3 cellular contexts compared by ENCODE assay signal in the genomic region with DNA sequence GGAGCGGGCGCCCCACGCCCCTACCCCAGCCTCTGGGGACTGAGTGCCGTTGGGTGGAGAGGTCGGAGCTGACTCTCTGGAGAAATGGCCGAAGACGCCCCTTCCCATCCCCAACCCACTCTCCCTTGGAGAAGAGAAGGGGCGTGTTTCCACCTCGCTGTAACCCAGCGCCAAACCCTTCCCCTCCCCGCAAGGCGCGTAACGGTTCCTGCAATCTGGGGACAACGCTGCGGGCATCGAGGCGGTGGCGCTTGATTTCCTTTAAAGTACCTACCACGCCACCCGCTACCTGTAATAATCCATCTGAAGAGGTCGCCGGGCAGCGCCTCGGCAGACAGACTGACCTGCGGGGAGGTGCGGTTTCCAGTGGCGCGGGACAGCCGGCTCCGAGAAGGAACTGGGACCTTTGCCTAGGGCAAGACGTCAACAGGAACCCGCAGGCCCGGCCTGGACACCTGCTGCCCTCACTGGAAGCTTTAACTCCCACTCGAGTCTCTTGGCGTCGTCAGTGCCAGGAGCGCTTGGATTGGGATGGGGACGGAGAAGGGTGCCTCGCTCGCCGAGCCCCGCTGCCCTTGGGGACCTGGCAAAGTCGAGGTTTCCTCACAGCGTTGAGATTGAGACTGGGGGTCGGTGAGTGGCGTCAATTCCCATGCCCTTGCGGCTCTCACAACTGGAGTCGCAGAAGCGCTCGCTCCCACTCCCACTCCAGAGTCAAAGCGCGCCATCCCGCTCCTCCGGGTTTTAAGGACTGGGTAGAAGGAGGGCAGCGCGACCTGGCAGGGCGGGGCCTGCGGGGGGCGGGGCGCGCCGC.
TF ChIP-seq lines count a peak whose summit lies in the region.

A gene (minus strand): TSS at position 716 of the 814 bp plus-strand sequence. CDS start 763 bp downstream, outside the sequence.

TF ChIP-seq in SK-N-SH, 30 proteins besides CTCF, POLR2A, EP300 and RAD21:
- TF ChIP-seq MEF2A (IDR thresholded peaks at IDR 0.05; ENCODE audit: borderline replicate concordance, low read depth) (no peak), FOXJ3 (CRISPR knock-in tag; IDR thresholded peaks at IDR 0.05) (peak; percentile 11; the same call in 1 of the 2 replicates), EZH2phosphoT487 (IDR thresholded peaks at IDR 0.05; ENCODE audit: borderline replicate concordance, low read depth) (no peak)
- TF ChIP-seq, protein P1, sequence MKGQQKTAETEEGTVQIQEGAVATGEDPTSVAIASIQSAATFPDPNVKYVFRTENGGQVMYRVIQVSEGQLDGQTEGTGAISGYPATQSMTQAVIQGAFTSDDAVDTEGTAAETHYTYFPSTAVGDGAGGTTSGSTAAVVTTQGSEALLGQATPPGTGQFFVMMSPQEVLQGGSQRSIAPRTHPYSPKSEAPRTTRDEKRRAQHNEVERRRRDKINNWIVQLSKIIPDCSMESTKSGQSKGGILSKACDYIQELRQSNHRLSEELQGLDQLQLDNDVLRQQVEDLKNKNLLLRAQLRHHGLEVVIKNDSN (IDR thresholded peaks at IDR 0.05; ENCODE audit: borderline replicate concordance, low read depth), result no peak
- TF ChIP-seq, protein P2, sequence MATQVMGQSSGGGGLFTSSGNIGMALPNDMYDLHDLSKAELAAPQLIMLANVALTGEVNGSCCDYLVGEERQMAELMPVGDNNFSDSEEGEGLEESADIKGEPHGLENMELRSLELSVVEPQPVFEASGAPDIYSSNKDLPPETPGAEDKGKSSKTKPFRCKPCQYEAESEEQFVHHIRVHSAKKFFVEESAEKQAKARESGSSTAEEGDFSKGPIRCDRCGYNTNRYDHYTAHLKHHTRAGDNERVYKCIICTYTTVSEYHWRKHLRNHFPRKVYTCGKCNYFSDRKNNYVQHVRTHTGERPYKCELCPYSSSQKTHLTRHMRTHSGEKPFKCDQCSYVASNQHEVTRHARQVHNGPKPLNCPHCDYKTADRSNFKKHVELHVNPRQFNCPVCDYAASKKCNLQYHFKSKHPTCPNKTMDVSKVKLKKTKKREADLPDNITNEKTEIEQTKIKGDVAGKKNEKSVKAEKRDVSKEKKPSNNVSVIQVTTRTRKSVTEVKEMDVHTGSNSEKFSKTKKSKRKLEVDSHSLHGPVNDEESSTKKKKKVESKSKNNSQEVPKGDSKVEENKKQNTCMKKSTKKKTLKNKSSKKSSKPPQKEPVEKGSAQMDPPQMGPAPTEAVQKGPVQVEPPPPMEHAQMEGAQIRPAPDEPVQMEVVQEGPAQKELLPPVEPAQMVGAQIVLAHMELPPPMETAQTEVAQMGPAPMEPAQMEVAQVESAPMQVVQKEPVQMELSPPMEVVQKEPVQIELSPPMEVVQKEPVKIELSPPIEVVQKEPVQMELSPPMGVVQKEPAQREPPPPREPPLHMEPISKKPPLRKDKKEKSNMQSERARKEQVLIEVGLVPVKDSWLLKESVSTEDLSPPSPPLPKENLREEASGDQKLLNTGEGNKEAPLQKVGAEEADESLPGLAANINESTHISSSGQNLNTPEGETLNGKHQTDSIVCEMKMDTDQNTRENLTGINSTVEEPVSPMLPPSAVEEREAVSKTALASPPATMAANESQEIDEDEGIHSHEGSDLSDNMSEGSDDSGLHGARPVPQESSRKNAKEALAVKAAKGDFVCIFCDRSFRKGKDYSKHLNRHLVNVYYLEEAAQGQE (IDR thresholded peaks at IDR 0.05; ENCODE audit: low read depth, low read length), result no peak

TF ChIP-seq in SK-N-SH treated with all-trans-retinoic acid at 6 μM for 48 hours, 23 proteins besides CTCF, POLR2A, EP300 and RAD21:
- TF ChIP-seq ARNTL (CRISPR knock-in tag; IDR thresholded peaks at IDR 0.05; ENCODE audit: borderline replicate concordance, low read depth) (no peak), SNAI2 (CRISPR knock-in tag; IDR thresholded peaks at IDR 0.05) (no peak), TOX (CRISPR knock-in tag; IDR thresholded peaks at IDR 0.05; ENCODE audit: borderline replicate concordance) (no peak), BACH2 (CRISPR knock-in tag; IDR thresholded peaks at IDR 0.05; ENCODE audit: borderline replicate concordance) (no peak), ZC3H10 (CRISPR knock-in tag; IDR thresholded peaks at IDR 0.05) (no peak), ZNF8 (CRISPR knock-in tag; IDR thresholded peaks at IDR 0.05) (no peak), ZFP30 (CRISPR knock-in tag; IDR thresholded peaks at IDR 0.05) (no peak), CSDC2 (CRISPR knock-in tag; IDR thresholded peaks at IDR 0.05) (no peak), ZFP3 (CRISPR knock-in tag; IDR thresholded peaks at IDR 0.05) (no peak), ISL1 (CRISPR knock-in tag; IDR thresholded peaks at IDR 0.05) (no peak), ZNF565 (CRISPR knock-in tag; conservative IDR thresholded peaks at IDR 0.05; ENCODE audit: low read depth) (no peak), GLIS3 (CRISPR knock-in tag; IDR thresholded peaks at IDR 0.05) (no peak), ZNF70 (CRISPR knock-in tag; IDR thresholded peaks at IDR 0.05) (no peak), TCF4 (CRISPR knock-in tag; IDR thresholded peaks at IDR 0.05; ENCODE audit: borderline replicate concordance) (no peak), OSR1 (CRISPR knock-in tag; IDR thresholded peaks at IDR 0.05) (no peak)
- TF ChIP-seq, protein P3, sequence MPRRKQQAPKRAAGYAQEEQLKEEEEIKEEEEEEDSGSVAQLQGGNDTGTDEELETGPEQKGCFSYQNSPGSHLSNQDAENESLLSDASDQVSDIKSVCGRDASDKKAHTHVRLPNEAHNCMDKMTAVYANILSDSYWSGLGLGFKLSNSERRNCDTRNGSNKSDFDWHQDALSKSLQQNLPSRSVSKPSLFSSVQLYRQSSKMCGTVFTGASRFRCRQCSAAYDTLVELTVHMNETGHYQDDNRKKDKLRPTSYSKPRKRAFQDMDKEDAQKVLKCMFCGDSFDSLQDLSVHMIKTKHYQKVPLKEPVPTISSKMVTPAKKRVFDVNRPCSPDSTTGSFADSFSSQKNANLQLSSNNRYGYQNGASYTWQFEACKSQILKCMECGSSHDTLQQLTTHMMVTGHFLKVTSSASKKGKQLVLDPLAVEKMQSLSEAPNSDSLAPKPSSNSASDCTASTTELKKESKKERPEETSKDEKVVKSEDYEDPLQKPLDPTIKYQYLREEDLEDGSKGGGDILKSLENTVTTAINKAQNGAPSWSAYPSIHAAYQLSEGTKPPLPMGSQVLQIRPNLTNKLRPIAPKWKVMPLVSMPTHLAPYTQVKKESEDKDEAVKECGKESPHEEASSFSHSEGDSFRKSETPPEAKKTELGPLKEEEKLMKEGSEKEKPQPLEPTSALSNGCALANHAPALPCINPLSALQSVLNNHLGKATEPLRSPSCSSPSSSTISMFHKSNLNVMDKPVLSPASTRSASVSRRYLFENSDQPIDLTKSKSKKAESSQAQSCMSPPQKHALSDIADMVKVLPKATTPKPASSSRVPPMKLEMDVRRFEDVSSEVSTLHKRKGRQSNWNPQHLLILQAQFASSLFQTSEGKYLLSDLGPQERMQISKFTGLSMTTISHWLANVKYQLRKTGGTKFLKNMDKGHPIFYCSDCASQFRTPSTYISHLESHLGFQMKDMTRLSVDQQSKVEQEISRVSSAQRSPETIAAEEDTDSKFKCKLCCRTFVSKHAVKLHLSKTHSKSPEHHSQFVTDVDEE (CRISPR knock-in tag; IDR thresholded peaks at IDR 0.05), result no peak
- TF ChIP-seq, protein P4, sequence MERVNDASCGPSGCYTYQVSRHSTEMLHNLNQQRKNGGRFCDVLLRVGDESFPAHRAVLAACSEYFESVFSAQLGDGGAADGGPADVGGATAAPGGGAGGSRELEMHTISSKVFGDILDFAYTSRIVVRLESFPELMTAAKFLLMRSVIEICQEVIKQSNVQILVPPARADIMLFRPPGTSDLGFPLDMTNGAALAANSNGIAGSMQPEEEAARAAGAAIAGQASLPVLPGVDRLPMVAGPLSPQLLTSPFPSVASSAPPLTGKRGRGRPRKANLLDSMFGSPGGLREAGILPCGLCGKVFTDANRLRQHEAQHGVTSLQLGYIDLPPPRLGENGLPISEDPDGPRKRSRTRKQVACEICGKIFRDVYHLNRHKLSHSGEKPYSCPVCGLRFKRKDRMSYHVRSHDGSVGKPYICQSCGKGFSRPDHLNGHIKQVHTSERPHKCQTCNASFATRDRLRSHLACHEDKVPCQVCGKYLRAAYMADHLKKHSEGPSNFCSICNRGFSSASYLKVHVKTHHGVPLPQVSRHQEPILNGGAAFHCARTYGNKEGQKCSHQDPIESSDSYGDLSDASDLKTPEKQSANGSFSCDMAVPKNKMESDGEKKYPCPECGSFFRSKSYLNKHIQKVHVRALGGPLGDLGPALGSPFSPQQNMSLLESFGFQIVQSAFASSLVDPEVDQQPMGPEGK (CRISPR knock-in tag; IDR thresholded peaks at IDR 0.05; ENCODE audit: borderline replicate concordance), result no peak
- TF ChIP-seq, protein P5, sequence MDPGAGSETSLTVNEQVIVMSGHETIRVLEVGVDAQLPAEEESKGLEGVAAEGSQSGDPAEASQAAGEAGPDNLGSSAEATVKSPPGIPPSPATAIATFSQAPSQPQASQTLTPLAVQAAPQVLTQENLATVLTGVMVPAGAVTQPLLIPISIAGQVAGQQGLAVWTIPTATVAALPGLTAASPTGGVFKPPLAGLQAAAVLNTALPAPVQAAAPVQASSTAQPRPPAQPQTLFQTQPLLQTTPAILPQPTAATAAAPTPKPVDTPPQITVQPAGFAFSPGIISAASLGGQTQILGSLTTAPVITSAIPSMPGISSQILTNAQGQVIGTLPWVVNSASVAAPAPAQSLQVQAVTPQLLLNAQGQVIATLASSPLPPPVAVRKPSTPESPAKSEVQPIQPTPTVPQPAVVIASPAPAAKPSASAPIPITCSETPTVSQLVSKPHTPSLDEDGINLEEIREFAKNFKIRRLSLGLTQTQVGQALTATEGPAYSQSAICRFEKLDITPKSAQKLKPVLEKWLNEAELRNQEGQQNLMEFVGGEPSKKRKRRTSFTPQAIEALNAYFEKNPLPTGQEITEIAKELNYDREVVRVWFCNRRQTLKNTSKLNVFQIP (CRISPR knock-in tag; IDR thresholded peaks at IDR 0.05; ENCODE audit: borderline replicate concordance, low read depth), result no peak

TF ChIP-seq in HepG2, 621 proteins besides CTCF, POLR2A, EP300 and RAD21:
- TF ChIP-seq, protein P6, sequence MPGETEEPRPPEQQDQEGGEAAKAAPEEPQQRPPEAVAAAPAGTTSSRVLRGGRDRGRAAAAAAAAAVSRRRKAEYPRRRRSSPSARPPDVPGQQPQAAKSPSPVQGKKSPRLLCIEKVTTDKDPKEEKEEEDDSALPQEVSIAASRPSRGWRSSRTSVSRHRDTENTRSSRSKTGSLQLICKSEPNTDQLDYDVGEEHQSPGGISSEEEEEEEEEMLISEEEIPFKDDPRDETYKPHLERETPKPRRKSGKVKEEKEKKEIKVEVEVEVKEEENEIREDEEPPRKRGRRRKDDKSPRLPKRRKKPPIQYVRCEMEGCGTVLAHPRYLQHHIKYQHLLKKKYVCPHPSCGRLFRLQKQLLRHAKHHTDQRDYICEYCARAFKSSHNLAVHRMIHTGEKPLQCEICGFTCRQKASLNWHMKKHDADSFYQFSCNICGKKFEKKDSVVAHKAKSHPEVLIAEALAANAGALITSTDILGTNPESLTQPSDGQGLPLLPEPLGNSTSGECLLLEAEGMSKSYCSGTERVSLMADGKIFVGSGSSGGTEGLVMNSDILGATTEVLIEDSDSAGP (CRISPR knock-in tag; IDR thresholded peaks at IDR 0.05; ENCODE audit: borderline replicate concordance), result peak; percentile 28; the same call in 1 of the 2 replicates
- TF ChIP-seq, protein P7, sequence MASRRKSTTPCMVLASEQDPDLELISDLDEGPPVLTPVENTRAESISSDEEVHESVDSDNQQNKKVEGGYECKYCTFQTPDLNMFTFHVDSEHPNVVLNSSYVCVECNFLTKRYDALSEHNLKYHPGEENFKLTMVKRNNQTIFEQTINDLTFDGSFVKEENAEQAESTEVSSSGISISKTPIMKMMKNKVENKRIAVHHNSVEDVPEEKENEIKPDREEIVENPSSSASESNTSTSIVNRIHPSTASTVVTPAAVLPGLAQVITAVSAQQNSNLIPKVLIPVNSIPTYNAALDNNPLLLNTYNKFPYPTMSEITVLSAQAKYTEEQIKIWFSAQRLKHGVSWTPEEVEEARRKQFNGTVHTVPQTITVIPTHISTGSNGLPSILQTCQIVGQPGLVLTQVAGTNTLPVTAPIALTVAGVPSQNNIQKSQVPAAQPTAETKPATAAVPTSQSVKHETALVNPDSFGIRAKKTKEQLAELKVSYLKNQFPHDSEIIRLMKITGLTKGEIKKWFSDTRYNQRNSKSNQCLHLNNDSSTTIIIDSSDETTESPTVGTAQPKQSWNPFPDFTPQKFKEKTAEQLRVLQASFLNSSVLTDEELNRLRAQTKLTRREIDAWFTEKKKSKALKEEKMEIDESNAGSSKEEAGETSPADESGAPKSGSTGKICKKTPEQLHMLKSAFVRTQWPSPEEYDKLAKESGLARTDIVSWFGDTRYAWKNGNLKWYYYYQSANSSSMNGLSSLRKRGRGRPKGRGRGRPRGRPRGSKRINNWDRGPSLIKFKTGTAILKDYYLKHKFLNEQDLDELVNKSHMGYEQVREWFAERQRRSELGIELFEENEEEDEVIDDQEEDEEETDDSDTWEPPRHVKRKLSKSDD (CRISPR knock-in tag; IDR thresholded peaks at IDR 0.05; ENCODE audit: low read depth), result 0 out of 2 replicates have a peak, but pooled peaks have one; percentile 16
- TF ChIP-seq RXRB (CRISPR knock-in tag; IDR thresholded peaks at IDR 0.05; ENCODE audit: borderline replicate concordance), result no peak
